In the genomic region with DNA sequence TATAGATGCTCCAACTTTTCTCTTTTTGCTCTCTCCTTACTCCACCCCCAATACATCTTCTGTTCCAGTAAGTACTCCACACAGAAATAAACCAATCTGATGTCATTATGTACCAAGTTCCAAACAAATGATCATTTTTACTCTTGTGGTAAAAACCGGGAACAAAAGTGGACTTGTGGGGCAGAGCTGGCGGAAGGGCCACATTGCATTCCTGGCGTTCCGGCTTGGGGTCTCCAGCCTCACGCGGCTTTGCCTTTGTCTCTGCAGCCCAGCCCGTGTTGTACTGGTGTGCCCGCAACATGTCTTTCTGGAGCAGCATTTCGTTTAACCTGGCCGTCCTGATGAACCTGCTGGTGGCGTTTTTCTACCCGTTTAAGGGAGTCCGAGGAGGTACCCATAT, we compare ENCODE assay signal across 17 cellular contexts.
DNase-seq lines count a peak whose midpoint lies in the region; ATAC-seq and TF ChIP-seq lines count a peak whose summit lies in the region.
"Had no signal": no experiment of that assay in that cellular context is flagged by ENCODE, and none has a peak within 500 bp of the region (broad histone marks: within the 10 kb centered on the region; RNA-seq: fewer than 3 reads in every experiment).

No MANE protein-coding gene starts in this region.

- H3K4ac ChIP-seq in trophoblast cell (ENCODE audit: low read depth, low read length) = no peak overlapping the region

- no peak overlapping the region for H2AFZ ChIP-seq in trophoblast cell (ENCODE audit: insufficient read depth, low read length, poor library complexity)
- H2AFZ ChIP-seq: GM23248 had no signal

- no peak overlapping the region for H3K14ac ChIP-seq in trophoblast cell (ENCODE audit: low read length)

- H3K36me3 ChIP-seq in left ventricle myocardium inferior (peaks cover 72% of the 10 kb centered on the region), trophoblast cell (ENCODE audit: control insufficient read depth in 1 of 2, insufficient read depth in 2 of 2, low read length in 2 of 2) (no peaks in the 10 kb centered on the region), tibial nerve (peaks cover 0 to 45% (median 0%) of the 10 kb centered on the region in 3 donors), brain microvascular endothelial cell (replicated peaks) (no peaks in the 10 kb centered on the region)

- H3K79me2 ChIP-seq in trophoblast cell (ENCODE audit: control insufficient read depth, insufficient read depth, low read length, poor library complexity) = no peaks in the 10 kb centered on the region

- H3K79me1 ChIP-seq in trophoblast cell (ENCODE audit: low read length) = no peaks in the 10 kb centered on the region

- TF ChIP-seq POLR2A in tibial nerve (IDR thresholded peaks at IDR 0.05) = peak in 1 of 2 donors; percentile 10

- no peak overlapping the region for H2BK5ac ChIP-seq in trophoblast cell (ENCODE audit: low read depth, low read length, poor library complexity)

- H3K4me3 ChIP-seq in left ventricle myocardium inferior (peak overlapping the region; percentile 4), trophoblast cell (ENCODE audit: low read depth, low read length) (no peak overlapping the region), tibial nerve (peak overlapping the region in 2 of 4 donors; percentile 17 to 35), brain microvascular endothelial cell (ENCODE audit: low read depth, low read length) (no peak overlapping the region)
- H3K4me3 ChIP-seq: BLaER1 treated with 17β-estradiol and CSF1 and Interleukin-3, amounts not matched to agents 10 nM and 100 nM; GM12878; GM23248 had no signal

- H2BK120ac ChIP-seq in trophoblast cell (ENCODE audit: insufficient read depth, low read length, poor library complexity) = peak overlapping the region; percentile 38

- H3K23ac ChIP-seq in trophoblast cell (ENCODE audit: low read length) = no peak overlapping the region

- no peak overlapping the region for H3K18ac ChIP-seq in trophoblast cell (ENCODE audit: low read length)

- peak in 1 of 2 donors; percentile 73 for TF ChIP-seq EP300 in tibial nerve (IDR thresholded peaks at IDR 0.05)

- H4K91ac ChIP-seq in trophoblast cell (ENCODE audit: low read depth, low read length) = no peak overlapping the region

- H3K4me2 ChIP-seq in trophoblast cell (ENCODE audit: low read length) = no peak overlapping the region

- no CpG with 5 or more reads among the region's 13 CpGs for WGBS in trophoblast cell (ENCODE audit: extremely low coverage, insufficient coverage, insufficient read length)
- 65 to 77% methylated on average over 13 of the region's 13 CpGs for WGBS in tibial nerve, 2 donors

- TF ChIP-seq CTCF in left ventricle myocardium inferior (IDR thresholded peaks at IDR 0.05; ENCODE audit: borderline replicate concordance) (no peak), tibial nerve (IDR thresholded peaks at IDR 0.05) (no peak), brain microvascular endothelial cell (IDR thresholded peaks at IDR 0.05; ENCODE audit: low read depth, low read length, missing control alignments) (no peak)

- intact Hi-C loops in left ventricle myocardium inferior (cut with micrococcal nuclease) (no loop called here), Right ventricle myocardium superior (cut with DNase I) (no loop called here)

- H3K27me3 ChIP-seq in left ventricle myocardium inferior (ENCODE audit: low read depth) = no peaks in the 10 kb centered on the region
- H3K27me3 ChIP-seq in trophoblast cell (ENCODE audit: insufficient read depth, low read length) = no peaks in the 10 kb centered on the region
- H3K27me3 ChIP-seq in tibial nerve = no peaks in the 10 kb centered on the region
- H3K27me3 ChIP-seq in brain microvascular endothelial cell (replicated peaks) = no peaks in the 10 kb centered on the region
- H3K27me3 ChIP-seq: BLaER1 treated with 17β-estradiol and CSF1 and Interleukin-3, amounts not matched to agents 10 nM and 100 nM had no signal

- no peak overlapping the region for H2BK12ac ChIP-seq in trophoblast cell (ENCODE audit: low read length)

- peaks cover 8% of the 10 kb centered on the region for H3K4me1 ChIP-seq in left ventricle myocardium inferior
- H3K4me1 ChIP-seq in trophoblast cell (ENCODE audit: control insufficient read depth in 1 of 2, insufficient read depth in 2 of 2, low read length in 2 of 2) = no peaks in the 10 kb centered on the region
- H3K4me1 ChIP-seq in tibial nerve = no peaks in the 10 kb centered on the region

- no peak overlapping the region for H3K9ac ChIP-seq in trophoblast cell (ENCODE audit: low read length)
- H3K9ac ChIP-seq: BLaER1 treated with 17β-estradiol and CSF1 and Interleukin-3, amounts not matched to agents 10 nM and 100 nM; GM23248 had no signal

- in situ Hi-C loops in brain microvascular endothelial cell (cut with HindIII; ENCODE audit: low pct_ligation_motif_present, low sequenced_read_pairs) = no loop called here

- no peak overlapping the region for H4K12ac ChIP-seq in trophoblast cell (ENCODE audit: low read depth, low read length)

- H4K8ac ChIP-seq in trophoblast cell (ENCODE audit: low read depth, low read length) = no peak overlapping the region

- H3K9me3 ChIP-seq in left ventricle myocardium inferior (replicated peaks) = peaks cover 16% of the 10 kb centered on the region
- H3K9me3 ChIP-seq in trophoblast cell (ENCODE audit: insufficient read depth, low read depth, low read length) = peaks cover 8% of the 10 kb centered on the region
- peaks cover 0 to 17% (median 2%) of the 10 kb centered on the region in 4 donors for H3K9me3 ChIP-seq in tibial nerve

- no peak overlapping the region for H2AK5ac ChIP-seq in trophoblast cell (ENCODE audit: low read length)

- ATAC-seq in Right ventricle myocardium superior (ENCODE audit: poor library complexity) = no peak
- ATAC-seq: CD8-positive, alpha-beta T cell; GM12878 had no signal

- no peak for DNase-seq in left ventricle myocardium inferior
- DNase-seq in Right ventricle myocardium superior = no peak
- DNase-seq in fibroblast of peridontal ligament (ENCODE audit: extremely low read depth) = peak; percentile 24
- DNase-seq in trophoblast cell = no peak
- DNase-seq in tibial nerve (ENCODE audit: low spot score in 2 of 2) = no peak
- DNase-seq in brain microvascular endothelial cell = no peak
- DNase-seq in T-helper 1 cell = no peak
- DNase-seq in H4 (ENCODE audit: low spot score) = no peak
- DNase-seq: Calu3; CD8-positive, alpha-beta T cell; DMS53; DND-41; EL; GM23248; HCEC 1CT had no signal

- H3K27ac ChIP-seq in left ventricle myocardium inferior (replicated peaks) (peak overlapping the region; percentile 20), trophoblast cell (ENCODE audit: low read depth, low read length) (no peak overlapping the region), tibial nerve (peak overlapping the region in 3 of 4 donors; percentile 31 to 81 (median 80)), brain microvascular endothelial cell (no peak overlapping the region)
- H3K27ac ChIP-seq: BLaER1 treated with 17β-estradiol and CSF1 and Interleukin-3, amounts not matched to agents 10 nM and 100 nM; GM23248 had no signal

Comparison
In these comparisons a context has a peak if more than half of its experiments do, and no peak if none do; other contexts are left out.
1. H3K27ac ChIP-seq: peak in left ventricle myocardium inferior (single experiment) and tibial nerve (3 of 4); none in trophoblast cell (single experiment) and brain microvascular endothelial cell (single experiment).